11 cellular contexts compared by ENCODE assay signal in genomic region chr3:125192190-125193035, GRCh38. TPM values are rescaled to one million over a fixed set of nuclear protein-coding genes. Genes with fewer than 3 reads are reported as not detected.
DNase-seq lines count a peak whose midpoint lies in the region; ATAC-seq, FAIRE-seq and TF ChIP-seq lines count a peak whose summit lies in the region.
"Had no signal": no experiment of that assay in that cellular context is flagged by ENCODE, and none has a peak within 500 bp of the region (broad histone marks: within the 10 kb centered on the region; RNA-seq: fewer than 3 reads in every experiment).

No MANE protein-coding gene starts in this region.

- DNase-seq in bronchial epithelial cell (ENCODE audit: low read depth): peak; percentile 51
- DNase-seq in prostate gland (ENCODE audit: low spot score): no peak
- DNase-seq in cerebellar cortex (ENCODE audit: low spot score): no peak
- DNase-seq in ACHN: no peak
- DNase-seq: activated CD4-positive, alpha-beta T cell treated with anti-CD3 and anti-CD28 coated beads, Interleukin-2, amount 50 U/mL, for 1 hour; immature natural killer cell; right lobe of liver had no signal

- 72% methylated on average over 12 of the region's 12 CpGs for WGBS in prostate gland

- peak overlapping the region; percentile 10; the same call in 1 of the 2 replicates for H3K4me2 ChIP-seq in BLaER1

- FAIRE-seq in bronchial epithelial cell (lab: Jason Lieb, UNC): peak; percentile 68

- H3K9me3 ChIP-seq in BLaER1 (no peaks in the 10 kb centered on the region), prostate gland (no peaks in the 10 kb centered on the region)
- H3K9me3 ChIP-seq: right lobe of liver had no signal

- no peak overlapping the region for H3K4me3 ChIP-seq in BLaER1
- H3K4me3 ChIP-seq in bronchial epithelial cell (ENCODE audit: low read depth, low read length): no peak overlapping the region
- no peak overlapping the region for H3K4me3 ChIP-seq in prostate gland
- H3K4me3 ChIP-seq: right lobe of liver had no signal

- intact Hi-C loops in prostate gland (cut with DNase I): no loop called here

- H4K20me1 ChIP-seq in BLaER1: no peaks in the 10 kb centered on the region

- in situ Hi-C loops in ACHN (cut with HindIII; ENCODE audit: low pct_ligation_motif_present, low pct_unique_long_range_greater_than_20kb, low sequenced_read_pairs): no loop called here

- H3K9ac ChIP-seq in BLaER1: no peak overlapping the region

- H3K27me3 ChIP-seq in BLaER1 (no peaks in the 10 kb centered on the region), bronchial epithelial cell (ENCODE audit: control insufficient read depth, insufficient read depth, low read length) (no peaks in the 10 kb centered on the region), prostate gland (replicated peaks; ENCODE audit: insufficient read depth) (no peaks in the 10 kb centered on the region)
- H3K27me3 ChIP-seq: right lobe of liver had no signal

- H3K27ac ChIP-seq in BLaER1 (no peak overlapping the region), prostate gland (no peak overlapping the region)
- H3K27ac ChIP-seq: right lobe of liver had no signal

- peak; percentile 66 for ATAC-seq in GM19397 (IDR thresholded peaks at IDR 0.05; ENCODE audit: unreplicated experiment)
- peak; percentile 73 for ATAC-seq in HG03066 (IDR thresholded peaks at IDR 0.05; ENCODE audit: low read depth, unreplicated experiment)
- ATAC-seq in HG02970 (IDR thresholded peaks at IDR 0.05; ENCODE audit: low FRiP score, unreplicated experiment): no peak

- TF ChIP-seq POLR2A in prostate gland (IDR thresholded peaks at IDR 0.05): no peak

- no peaks in the 10 kb centered on the region for H3K36me3 ChIP-seq in BLaER1
- peaks cover 11% of the 10 kb centered on the region for H3K36me3 ChIP-seq in bronchial epithelial cell (ENCODE audit: control insufficient read depth, insufficient read depth, low read length)
- H3K36me3 ChIP-seq in prostate gland: no peaks in the 10 kb centered on the region
- H3K36me3 ChIP-seq: right lobe of liver had no signal

- H3K4me1 ChIP-seq in BLaER1 (peaks cover 10% of the 10 kb centered on the region; the same call in 1 of the 2 replicates), prostate gland (replicated peaks) (no peaks in the 10 kb centered on the region)
- H3K4me1 ChIP-seq: right lobe of liver had no signal

- TF ChIP-seq CTCF in bronchial epithelial cell (IDR thresholded peaks at IDR 0.05; ENCODE audit: insufficient read depth, low read length, severe bottlenecking) (peak; percentile 43), prostate gland (IDR thresholded peaks at IDR 0.05) (no peak)

RNA-seq across cellular contexts. Expression of gene SLC12A8, which starts 20.1 kb away (rescaled TPM):
- total RNA-seq in bronchial epithelial cell (10.9 and 19.2 TPM in 2 replicates), prostate gland (10 to 100 TPM in 1 of 2 donors, 1 to 10 TPM in 1; 6.5 to 16.4 TPM)
